Comparison of ENCODE assay signal across 10 cellular contexts in genomic region chr17:80781188-80781577, GRCh38.
DNase-seq lines count a peak whose midpoint lies in the region; ATAC-seq and TF ChIP-seq lines count a peak whose summit lies in the region.
"Had no signal": no experiment of that assay in that cellular context is flagged by ENCODE, and none has a peak within 500 bp of the region (broad histone marks: within the 10 kb centered on the region; RNA-seq: fewer than 3 reads in every experiment).

No MANE protein-coding gene starts in this region.

- DNase-seq in GDM1 (lab: John Stamatoyannopoulos, UW) (peak; percentile 16), MV-4-11 (lab: John Stamatoyannopoulos, UW) (peak; percentile 61), psoas muscle (no peak), DMS153 (lab: John Stamatoyannopoulos, UW) (no peak), left colon (no peak), endodermal cell (no peak)
- no peak for DNase-seq in activated naive CD8-positive, alpha-beta T cell treated with anti-CD3 and anti-CD28 coated beads for 36 hours
- DNase-seq: foreskin fibroblast, HCEC 1CT had no signal

- H3K9me3 ChIP-seq in psoas muscle = no peaks in the 10 kb centered on the region
- no peaks in the 10 kb centered on the region for H3K9me3 ChIP-seq in endodermal cell (ENCODE audit: control insufficient read depth, low read length)

- ATAC-seq in psoas muscle (no peak), left colon (no peak)
- ATAC-seq: Panc1 had no signal

- peaks cover 42% of the 10 kb centered on the region for H3K36me3 Mint-ChIP-seq in activated naive CD8-positive, alpha-beta T cell treated with anti-CD3 and anti-CD28 coated beads for 36 hours
- H3K36me3 Mint-ChIP-seq in endodermal cell (ENCODE audit: low read depth) = peaks cover 24% of the 10 kb centered on the region

- no peaks in the 10 kb centered on the region for H3K27me3 Mint-ChIP-seq in activated naive CD8-positive, alpha-beta T cell treated with anti-CD3 and anti-CD28 coated beads for 36 hours
- no peaks in the 10 kb centered on the region for H3K27me3 Mint-ChIP-seq in endodermal cell (ENCODE audit: insufficient read depth)

- no peaks in the 10 kb centered on the region for H3K9me3 Mint-ChIP-seq in activated naive CD8-positive, alpha-beta T cell treated with anti-CD3 and anti-CD28 coated beads for 36 hours
- no peaks in the 10 kb centered on the region for H3K9me3 Mint-ChIP-seq in endodermal cell

- H3K4me3 ChIP-seq in psoas muscle (no peak overlapping the region), endodermal cell (ENCODE audit: low read length) (no peak overlapping the region)

- TF ChIP-seq CTCF in psoas muscle (IDR thresholded peaks at IDR 0.05) (no peak), endodermal cell (conservative IDR thresholded peaks at IDR 0.05) (no peak)

- no peaks in the 10 kb centered on the region for H3K27me3 ChIP-seq in psoas muscle (ENCODE audit: insufficient read depth in 3 of 3, low read length in 2 of 3)
- H3K27me3 ChIP-seq in endodermal cell (ENCODE audit: control insufficient read depth, insufficient read depth, low read length, poor library complexity, severe bottlenecking) = no peaks in the 10 kb centered on the region

- H3K4me1 ChIP-seq in psoas muscle (peaks cover 34% of the 10 kb centered on the region), endodermal cell (ENCODE audit: control insufficient read depth, insufficient read depth, low read length) (no peaks in the 10 kb centered on the region)

- peak overlapping the region; percentile 70 for H3K27ac ChIP-seq in psoas muscle
- no peak overlapping the region for H3K27ac ChIP-seq in endodermal cell (ENCODE audit: low read depth, low read length)

- 84 to 96% (median 91%) methylated on average over 10 of the region's 10 CpGs for WGBS in psoas muscle, 3 donors
- 97 to 98% methylated on average over 7 to 10 of the region's 10 CpGs for WGBS in endodermal cell (ENCODE audit: insufficient coverage in 1 of 2, insufficient read length in 1 of 2), 2 experiments

- H3K9ac ChIP-seq in endodermal cell (ENCODE audit: extremely low read depth, low read length, poor library complexity, severe bottlenecking) = no peak overlapping the region

- H3K27ac Mint-ChIP-seq in activated naive CD8-positive, alpha-beta T cell treated with anti-CD3 and anti-CD28 coated beads for 36 hours = peak overlapping the region; percentile 85
- no peak overlapping the region for H3K27ac Mint-ChIP-seq in endodermal cell

- H3K36me3 ChIP-seq in psoas muscle (ENCODE audit: insufficient read depth in 1 of 2, low read depth in 1 of 2) = no peaks in the 10 kb centered on the region
- peaks cover 18% of the 10 kb centered on the region for H3K36me3 ChIP-seq in endodermal cell (ENCODE audit: control insufficient read depth, insufficient read depth, low read length)

- peak overlapping the region; percentile 42 for H3K4me3 Mint-ChIP-seq in activated naive CD8-positive, alpha-beta T cell treated with anti-CD3 and anti-CD28 coated beads for 36 hours
- no peak overlapping the region for H3K4me3 Mint-ChIP-seq in endodermal cell

- peaks cover 78% of the 10 kb centered on the region for H3K4me1 Mint-ChIP-seq in activated naive CD8-positive, alpha-beta T cell treated with anti-CD3 and anti-CD28 coated beads for 36 hours
- peaks cover 26% of the 10 kb centered on the region for H3K4me1 Mint-ChIP-seq in endodermal cell

- intact Hi-C loops in psoas muscle (cut with DNase I) = no loop called here
- intact Hi-C loops in left colon (cut with DNase I, micrococcal nuclease) = no loop called here

Comparison
In these comparisons a context has a peak if more than half of its experiments do, and no peak if none do; other contexts are left out.
1. DNase-seq: peak in GDM1 (single experiment) and MV-4-11 (single experiment); none in activated naive CD8-positive, alpha-beta T cell treated with anti-CD3 and anti-CD28 coated beads for 36 hours (single experiment), psoas muscle (0 of 2), DMS153 (single experiment), left colon (0 of 2) and endodermal cell (single experiment).